ENCODE assay signal across 8 cellular contexts in genomic region chr2:230902180-230902899, GRCh38. TPM values are rescaled to one million over a fixed set of nuclear protein-coding genes. Genes with fewer than 3 reads are reported as not detected.
A peak's percentile ranks its signal among the peaks of the same experiment; 100 is the strongest.
DNase-seq lines count a peak whose midpoint lies in the region; ATAC-seq and TF ChIP-seq lines count a peak whose summit lies in the region.

No MANE protein-coding gene starts in this region.

- H3K9me3 ChIP-seq in AG04450 (ENCODE audit: control insufficient read depth, insufficient read depth, low read length) = no peaks in the 10 kb centered on the region; the same call in 1 of the 2 replicates

- H3K27me3 ChIP-seq in AG04450 (ENCODE audit: control insufficient read depth, insufficient read depth, low read length) = peaks cover 30% of the 10 kb centered on the region

- no peak overlapping the region for H3K4me3 Mint-ChIP-seq in nephron

- CTCF ChIA-PET in AG04450 (lab: Charles Lee) = interaction anchor here (0.6 to 12.0 kb wide), 26 partner anchors 9 to 1272 kb away, joined by 3 to 184 read pairs (median 3); partner anchors contain the start of gene ITM2C

- ATAC-seq in HG02885 (IDR thresholded peaks at IDR 0.05; ENCODE audit: poor library complexity, unreplicated experiment) = peak; percentile 75

- peaks cover 42% of the 10 kb centered on the region for H3K27me3 Mint-ChIP-seq in nephron (ENCODE audit: low read depth)

- no peak overlapping the region for H3K4me3 ChIP-seq in AG04450 (ENCODE audit: low read depth, low read length)
- no peak overlapping the region for H3K4me3 ChIP-seq in epithelial cell of proximal tubule (ENCODE audit: low read depth, low read length)

- no peak overlapping the region for H3K27ac Mint-ChIP-seq in nephron

- H3K4me1 Mint-ChIP-seq in nephron = no peaks in the 10 kb centered on the region

- peak; percentile 42 for DNase-seq in AG04450 (ENCODE audit: low read depth, low spot score)
- peak; percentile 64 for DNase-seq in NCI-H345 (lab: John Stamatoyannopoulos, UW)
- peak; percentile 48 to 59 for DNase-seq in activated CD4-positive, alpha-beta T cell treated with anti-CD3 and anti-CD28 coated beads, Interleukin-2, amount 50 U/mL, for 4 hours
- no peak for DNase-seq in epithelial cell of proximal tubule (ENCODE audit: low read depth)
- DNase-seq in GOT3 (lab: John Stamatoyannopoulos, UW) = no peak

- no peaks in the 10 kb centered on the region for H3K9me3 Mint-ChIP-seq in nephron

- H3K27ac ChIP-seq in AG04450 (ENCODE audit: low read depth, low read length) = no peak overlapping the region

- peak; percentile 95 for TF ChIP-seq CTCF in AG04450 (IDR thresholded peaks at IDR 0.05; ENCODE audit: low read depth, low read length)
- peak; percentile 97 for TF ChIP-seq CTCF in GM12874 (IDR thresholded peaks at IDR 0.05; ENCODE audit: insufficient read depth, low read depth, low read length)
- peak; percentile 90 for TF ChIP-seq CTCF in epithelial cell of proximal tubule (conservative IDR thresholded peaks at IDR 0.05; ENCODE audit: low read depth, low read length)
- TF ChIP-seq CTCF in nephron (IDR thresholded peaks at IDR 0.05; ENCODE audit: unreplicated experiment in 3 of 3) = peak; percentile 51 to 80 (median 61)

- POLR2A ChIA-PET in AG04450 (lab: Yijun Ruan, JAX) = no interaction called here

- H3K36me3 Mint-ChIP-seq in nephron (ENCODE audit: low read depth) = no peaks in the 10 kb centered on the region

RNA-seq across cellular contexts. Expression of gene GPR55, which starts 22.7 kb away (rescaled TPM):
- not detected in 2 replicates for polyA plus RNA-seq in AG04450 (2011; rRNA removed)
- not detected in 2 replicates for polyA minus RNA-seq in AG04450 (2011; rRNA and poly(A)+ RNA removed)
- total RNA-seq in epithelial cell of proximal tubule = not detected in 2 replicates

RNA-seq across cellular contexts. Expression of gene ITM2C, which starts 37.6 kb away (rescaled TPM):
- 371 and 551 TPM in 2 replicates for polyA plus RNA-seq in AG04450 (2011; rRNA removed)
- polyA minus RNA-seq in AG04450 (2011; rRNA and poly(A)+ RNA removed) = 169 and 246 TPM in 2 replicates
- 120 and 169 TPM in 2 replicates for total RNA-seq in epithelial cell of proximal tubule

Comparison
In these comparisons a context has a peak if more than half of its experiments do, and no peak if none do; other contexts are left out.
1. DNase-seq: peak in AG04450 (single experiment), NCI-H345 (single experiment) and activated CD4-positive, alpha-beta T cell treated with anti-CD3 and anti-CD28 coated beads, Interleukin-2, amount 50 U/mL, for 4 hours (2 of 2); none in epithelial cell of proximal tubule (single experiment) and GOT3 (single experiment).
2. Peak in every context shown above with its lines, with median percentiles within 50 percentile points of each other: CTCF ChIP-seq.